ENCODE assay signal across 30 cellular contexts in genomic region chr9:130441031-130441430, GRCh38. TPM values are rescaled to one million over a fixed set of nuclear protein-coding genes. Genes with fewer than 3 reads are reported as not detected.
"Had no signal": no experiment of that assay in that cellular context is flagged by ENCODE, and none has a peak within 500 bp of the region (broad histone marks: within the 10 kb centered on the region; RNA-seq: fewer than 3 reads in every experiment).

No MANE protein-coding gene starts in this region.

- H3K79me2 ChIP-seq: parathyroid adenoma had no signal

- H3K27me3 ChIP-seq: ovary, pancreas, right atrium auricular region, right lobe of liver, sigmoid colon had no signal

- H3K27ac ChIP-seq: neural progenitor cell, neutrophil, ovary, pancreas, parathyroid adenoma, prostate gland, psoas muscle, right atrium auricular region, sigmoid colon, skin epidermis, spleen had no signal

- H3K9me3 Mint-ChIP-seq: natural killer cell had no signal

- H3K9ac ChIP-seq: neural progenitor cell, parathyroid adenoma had no signal

- H3K27ac Mint-ChIP-seq: naive thymus-derived CD8-positive, alpha-beta T cell; natural killer cell; natural killer cell treated with Interleukin-12 subunit alpha and Interleukin-12 subunit beta and Interleukin-15 and Interleukin-18, amount 100 ng/mL, for 72 hours; nephron; nephron progenitor cell; neural progenitor cell; progenitor cell of endocrine pancreas had no signal

- H2AFZ ChIP-seq: neural progenitor cell, parathyroid adenoma had no signal

- FAIRE-seq: pancreas had no signal

- H3K4me3 Mint-ChIP-seq: naive thymus-derived CD8-positive, alpha-beta T cell; natural killer cell; natural killer cell treated with Interleukin-12 subunit alpha and Interleukin-12 subunit beta and Interleukin-15 and Interleukin-18, amount 100 ng/mL, for 72 hours; nephron progenitor cell; neural crest cell; neural progenitor cell had no signal

- ATAC-seq: naive thymus-derived CD8-positive, alpha-beta T cell; natural killer cell; natural killer cell treated with Interleukin-12 subunit alpha and Interleukin-12 subunit beta and Interleukin-15 and Interleukin-18, amount 100 ng/mL, for 72 hours; pancreas; psoas muscle; right cardiac atrium; right lobe of liver; sciatic nerve had no signal

- H3K4me2 ChIP-seq: neural progenitor cell, smooth muscle cell had no signal

- H3K4me1 ChIP-seq: parathyroid adenoma, prostate gland had no signal

- H3K36me3 ChIP-seq: neural progenitor cell, neutrophil, ovary, pancreas, prostate gland, right atrium auricular region, right lobe of liver, sigmoid colon, spleen had no signal

- H3K4me1 Mint-ChIP-seq: natural killer cell had no signal

- H3K4me3 ChIP-seq: neural progenitor cell, ovary, pancreas, prostate gland, psoas muscle, right atrium auricular region, right lobe of liver, sigmoid colon, skin epidermis, smooth muscle cell, spleen had no signal

- DNase-seq: naive thymus-derived CD8-positive, alpha-beta T cell; natural killer cell; nephron progenitor cell; nucleus accumbens; occipital lobe; ovary; retina; right lobe of liver; sigmoid colon; small intestine; spleen; stimulated activated CD4-positive, alpha-beta T cell treated with anti-CD3 and anti-CD28 coated beads, Interleukin-12 subunit alpha, Interleukin-12 subunit beta, amount 100 ng/mL, for 4 hours; stimulated activated CD4-positive, alpha-beta T cell treated with anti-CD3 and anti-CD28 coated beads, Interleukin-15, amount 100 ng/mL, for 24 hours; stimulated activated CD4-positive, alpha-beta T cell treated with anti-CD3 and anti-CD28 coated beads, Interleukin-1b, Interleukin-23, amount 100 ng/mL, for 48 hours; stimulated activated CD4-positive, alpha-beta T cell treated with anti-CD3 and anti-CD28 coated beads, Interleukin-2, amount 100 ng/mL, for 24 hours had no signal

- H3K9me3 ChIP-seq: neutrophil, ovary, pancreas, prostate gland, sigmoid colon had no signal

RNA-seq across cellular contexts. Expression of gene ASS1, which starts 3.7 kb away (rescaled TPM):
- total RNA-seq: naive thymus-derived CD8-positive, alpha-beta T cell; natural killer cell treated with Interleukin-12 subunit alpha and Interleukin-12 subunit beta and Interleukin-15 and Interleukin-18, amount 100 ng/mL, for 72 hours had no signal
- polyA plus RNA-seq: naive thymus-derived CD8-positive, alpha-beta T cell had no signal
